8 cellular contexts compared by ENCODE assay signal in the genomic region with DNA sequence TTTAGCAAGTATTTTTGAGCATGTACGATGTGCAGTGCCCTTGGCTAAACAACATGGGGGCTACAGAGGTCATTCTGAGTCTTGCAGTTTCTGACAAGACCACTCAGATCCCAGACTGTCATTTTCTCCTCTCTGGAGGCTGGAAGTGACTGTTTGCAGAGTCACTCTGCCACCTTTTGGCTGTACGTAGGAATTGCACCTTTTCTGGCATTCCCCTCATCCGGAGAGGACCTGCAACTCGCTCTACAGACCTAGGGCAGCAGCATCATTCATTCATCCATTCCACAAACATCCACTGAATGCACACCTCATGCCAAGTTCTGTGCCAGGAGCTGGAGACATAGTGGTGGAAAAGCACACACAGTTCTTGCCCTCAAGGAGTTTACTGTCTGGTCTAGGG.
A peak's percentile ranks its signal among the peaks of the same experiment; 100 is the strongest.
DNase-seq lines count a peak whose midpoint lies in the region; ATAC-seq and TF ChIP-seq lines count a peak whose summit lies in the region.

No MANE protein-coding gene starts in this region.

- H3K36me3 ChIP-seq in upper lobe of right lung = no peaks in the 10 kb centered on the region

- TF ChIP-seq CTCF in LNCaP clone FGC (IDR thresholded peaks at IDR 0.05; ENCODE audit: control insufficient read depth, extremely low read depth, insufficient read depth) (peak; percentile 48), upper lobe of right lung (IDR thresholded peaks at IDR 0.05) (peak; percentile 37)

- no peaks in the 10 kb centered on the region for H3K4me1 ChIP-seq in upper lobe of right lung

- DNase-seq in COLO829 (ENCODE audit: low spot score) = peak; percentile 35
- no peak for DNase-seq in LNCaP clone FGC (ENCODE audit: low read depth)
- DNase-seq in activated CD4-positive, alpha-beta T cell treated with anti-CD3 and anti-CD28 coated beads, Interleukin-2, amount 50 U/mL, for 48 hours = peak; percentile 13 to 23
- peak; percentile 73 for DNase-seq in islet precursor cell
- no peak for DNase-seq in upper lobe of right lung
- no peak for DNase-seq in NCI-H226

- no peaks in the 10 kb centered on the region for H3K9me3 ChIP-seq in upper lobe of right lung

- H3K27me3 ChIP-seq in upper lobe of right lung = no peaks in the 10 kb centered on the region

- peak; percentile 83 for ATAC-seq in GM18907 (IDR thresholded peaks at IDR 0.05; ENCODE audit: unreplicated experiment)
- ATAC-seq in upper lobe of right lung = peak; percentile 29
- no peak for ATAC-seq in GM21381 (IDR thresholded peaks at IDR 0.05; ENCODE audit: unreplicated experiment)

- intact Hi-C loops in upper lobe of right lung (cut with DNase I) = no loop called here

- H3K4me3 ChIP-seq in LNCaP clone FGC (ENCODE audit: low read depth, low read length) = no peak overlapping the region
- no peak overlapping the region for H3K4me3 ChIP-seq in upper lobe of right lung

- H3K27ac ChIP-seq in upper lobe of right lung = no peak overlapping the region

Comparison
In these comparisons a context has a peak if more than half of its experiments do, and no peak if none do; other contexts are left out.
1. DNase-seq: peak in COLO829 (single experiment), activated CD4-positive, alpha-beta T cell treated with anti-CD3 and anti-CD28 coated beads, Interleukin-2, amount 50 U/mL, for 48 hours (2 of 2) and islet precursor cell (single experiment); none in LNCaP clone FGC (single experiment), upper lobe of right lung (single experiment) and NCI-H226 (single experiment).